ENCODE assay signal across 31 cellular contexts in genomic region chr2:157779794-157780193, GRCh38.
"Had no signal": no experiment of that assay in that cellular context is flagged by ENCODE, and none has a peak within 500 bp of the region (broad histone marks: within the 10 kb centered on the region; RNA-seq: fewer than 3 reads in every experiment).

No MANE protein-coding gene starts in this region.

- H3K9me3 Mint-ChIP-seq: activated B cell treated with CpG ODN at 0.5 μM for 24 hours; activated CD8-positive, alpha-beta T cell treated with anti-CD3 and anti-CD28 coated beads for 36 hours; activated naive CD4-positive, alpha-beta T cell treated with anti-CD3 and anti-CD28 coated beads, Interleukin-2, amount 50 U/mL, for 72 hours; activated T-cell treated with anti-CD3 and anti-CD28 coated beads, Interleukin-2, amount 50 U/mL, for 72 hours; activated T-helper 17 cell treated with anti-CD3 and anti-CD28 coated beads, Interleukin-2, amount 50 U/mL, for 72 hours; T-helper 1 cell treated with Interleukin-12 subunit alpha and Interleukin-12 subunit beta and Interleukin-4 antibody, amounts not matched to agents 30 μg/mL and 1 μg/mL, for 36 hours; T-helper 2 cell treated with Interferon-gamma antibody and Interleukin-4, amounts not matched to agents 5 μg/mL and 100 μg/mL, for 36 hours had no signal

- DNase-seq: activated B cell treated with CpG ODN at 0.5 μM for 24 hours; activated CD4-positive, alpha-beta T cell treated with anti-CD3 and anti-CD28 coated beads for 48 hours; activated CD4-positive, alpha-beta T cell treated with anti-CD3 and anti-CD28 coated beads, Interleukin-2, amount 50 U/mL, for 4 hours; activated CD4-positive, CD25-positive, alpha-beta regulatory T cell treated with anti-CD3 and anti-CD28 coated beads, Interleukin-2, amount 50 U/mL, for 72 hours; activated CD8-positive, alpha-beta T cell treated with anti-CD3 and anti-CD28 coated beads for 36 hours; activated effector memory CD4-positive, alpha-beta T cell treated with anti-CD3 and anti-CD28 coated beads, Interleukin-2, amount 50 U/mL, for 16 hours; activated naive CD4-positive, alpha-beta T cell; activated T-cell treated with anti-CD3 and anti-CD28 coated beads, Interleukin-2, amount 50 U/mL, for 1 hour; activated T-cell treated with anti-CD3 and anti-CD28 coated beads, Interleukin-2, amount 50 U/mL, for 72 hours; adrenal gland; body of pancreas; MM.1S; MV-4-11; NCI-H1092; NCI-H187 treated with DMSO at 0.1 percent for 48 hours; NCI-H2081; NCI-H2171 treated with DMSO at 0.1 percent for 48 hours; NCI-H2227 treated with DMSO at 0.1 percent for 48 hours; NCI-H446; NCI-H510A treated with DMSO at 0.1 percent for 48 hours; NCI-H526 treated with DMSO at 0.1 percent for 48 hours; NCI-H774; PC-3; Peyer's patch; RPMI8226; SHP77 treated with DMSO at 0.1 percent for 48 hours; SK-N-SH had no signal

- H3K27ac Mint-ChIP-seq: activated B cell treated with CpG ODN at 0.5 μM for 24 hours; activated CD8-positive, alpha-beta T cell treated with anti-CD3 and anti-CD28 coated beads for 36 hours; activated naive CD4-positive, alpha-beta T cell treated with anti-CD3 and anti-CD28 coated beads, Interleukin-2, amount 50 U/mL, for 72 hours; activated T-cell treated with anti-CD3 and anti-CD28 coated beads, Interleukin-2, amount 50 U/mL, for 72 hours; T-helper 1 cell treated with Interleukin-12 subunit alpha and Interleukin-12 subunit beta and Interleukin-4 antibody, amounts not matched to agents 30 μg/mL and 1 μg/mL, for 36 hours; T-helper 2 cell treated with Interferon-gamma antibody and Interleukin-4, amounts not matched to agents 5 μg/mL and 100 μg/mL, for 36 hours had no signal

- H3K4me3 Mint-ChIP-seq: activated B cell treated with CpG ODN at 0.5 μM for 24 hours; activated CD8-positive, alpha-beta T cell treated with anti-CD3 and anti-CD28 coated beads for 36 hours; activated T-cell treated with anti-CD3 and anti-CD28 coated beads, Interleukin-2, amount 50 U/mL, for 72 hours; activated T-helper 17 cell treated with anti-CD3 and anti-CD28 coated beads, Interleukin-2, amount 50 U/mL, for 72 hours; T-helper 1 cell treated with Interleukin-12 subunit alpha and Interleukin-12 subunit beta and Interleukin-4 antibody, amounts not matched to agents 30 μg/mL and 1 μg/mL, for 36 hours; T-helper 2 cell treated with Interferon-gamma antibody and Interleukin-4, amounts not matched to agents 5 μg/mL and 100 μg/mL, for 36 hours had no signal

- H3K27me3 Mint-ChIP-seq: activated B cell treated with CpG ODN at 0.5 μM for 24 hours; activated CD8-positive, alpha-beta T cell treated with anti-CD3 and anti-CD28 coated beads for 36 hours; activated T-helper 17 cell treated with anti-CD3 and anti-CD28 coated beads, Interleukin-2, amount 50 U/mL, for 72 hours had no signal

- H3K4me1 Mint-ChIP-seq: activated B cell treated with CpG ODN at 0.5 μM for 24 hours had no signal

- ATAC-seq: activated CD8-positive, alpha-beta T cell treated with anti-CD3 and anti-CD28 coated beads for 36 hours; activated naive CD4-positive, alpha-beta T cell treated with anti-CD3 and anti-CD28 coated beads, Interleukin-2, amount 50 U/mL, for 72 hours; activated T-cell treated with anti-CD3 and anti-CD28 coated beads, Interleukin-2, amount 50 U/mL, for 72 hours; activated T-helper 17 cell treated with anti-CD3 and anti-CD28 coated beads, Interleukin-2, amount 50 U/mL, for 72 hours; body of pancreas; PC-3 had no signal
